ENCODE assay signal across 18 cellular contexts in the genomic region with DNA sequence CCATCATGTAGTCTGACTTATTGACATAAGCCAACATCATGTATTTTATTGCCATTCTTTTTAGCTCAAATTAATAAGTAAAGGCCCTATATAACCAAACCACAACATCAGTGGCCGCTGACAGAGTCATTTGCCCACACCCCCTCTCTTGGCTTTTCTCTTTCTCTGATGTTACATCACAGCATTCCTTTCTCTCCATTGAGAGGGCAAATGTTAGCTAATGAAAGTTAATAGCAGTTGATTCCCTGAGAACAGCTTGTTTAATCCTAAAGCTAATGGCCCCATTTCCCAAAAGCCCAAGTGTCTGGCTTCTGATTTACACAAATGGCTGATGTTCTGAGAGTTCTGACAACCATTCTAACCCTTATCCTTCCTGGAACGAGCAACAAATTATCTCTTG.
DNase-seq lines count a peak whose midpoint lies in the region; ATAC-seq and TF ChIP-seq lines count a peak whose summit lies in the region.
"Had no signal": no experiment of that assay in that cellular context is flagged by ENCODE, and none has a peak within 500 bp of the region (broad histone marks: within the 10 kb centered on the region; RNA-seq: fewer than 3 reads in every experiment).

No MANE protein-coding gene starts in this region.

- no peak overlapping the region for H3K4me3 Mint-ChIP-seq in osteocyte (ENCODE audit: unreplicated experiment)
- H3K4me3 Mint-ChIP-seq: HFFc6 had no signal

- H3K4me1 Mint-ChIP-seq in osteocyte (ENCODE audit: unreplicated experiment): no peaks in the 10 kb centered on the region

- peaks cover 2% of the 10 kb centered on the region for H3K27me3 Mint-ChIP-seq in osteocyte (ENCODE audit: unreplicated experiment)

- TF ChIP-seq CTCF in osteocyte (IDR thresholded peaks at IDR 0.05): no peak

- H3K27ac Mint-ChIP-seq in osteocyte (ENCODE audit: unreplicated experiment): no peak overlapping the region
- H3K27ac Mint-ChIP-seq: HFFc6 had no signal

- peak; percentile 23 for DNase-seq in NCI-H2171 treated with DMSO at 0.1 percent for 48 hours (lab: John Stamatoyannopoulos, UW)
- DNase-seq in NCI-H2171 (lab: John Stamatoyannopoulos, UW): no peak
- DNase-seq in NCI-H524 (lab: John Stamatoyannopoulos, UW): peak; percentile 30 to 64
- peak; percentile 61 for DNase-seq in islet precursor cell
- DNase-seq in left lobe of liver (ENCODE audit: low spot score): no peak
- no peak for DNase-seq in osteocyte (ENCODE audit: extremely low spot score, unreplicated experiment)
- DNase-seq in NCI-H1092 (lab: John Stamatoyannopoulos, UW): no peak
- DNase-seq in GOT3 (lab: John Stamatoyannopoulos, UW): no peak
- DNase-seq: DMS79 treated with DMSO at 0.1 percent for 48 hours; GDM1; HFFc6; KG1; MV-4-11; NCI-H187 treated with DMSO at 0.1 percent for 48 hours; NCI-H510A treated with DMSO at 0.1 percent for 48 hours; NK-92 treated with Interleukin-12 subunit alpha and Interleukin-12 subunit beta, amount 100 ng/mL, for 24 hours had no signal

- H3K36me3 Mint-ChIP-seq in osteocyte (ENCODE audit: unreplicated experiment): no peaks in the 10 kb centered on the region

- H3K9me3 Mint-ChIP-seq in osteocyte (ENCODE audit: unreplicated experiment): no peaks in the 10 kb centered on the region
- H3K9me3 Mint-ChIP-seq: HFFc6 had no signal

- ATAC-seq in left lobe of liver: no peak
- ATAC-seq: HepG2, Right ventricle myocardium inferior had no signal

Comparison
In these comparisons a context has a peak if more than half of its experiments do, and no peak if none do; other contexts are left out.
1. DNase-seq: peak in NCI-H2171 treated with DMSO at 0.1 percent for 48 hours (single experiment), NCI-H524 (2 of 2) and islet precursor cell (single experiment); none in NCI-H2171 (single experiment), left lobe of liver (single experiment), osteocyte (single experiment), NCI-H1092 (single experiment) and GOT3 (single experiment).